Comparison of ENCODE assay signal across 14 cellular contexts in the genomic region with DNA sequence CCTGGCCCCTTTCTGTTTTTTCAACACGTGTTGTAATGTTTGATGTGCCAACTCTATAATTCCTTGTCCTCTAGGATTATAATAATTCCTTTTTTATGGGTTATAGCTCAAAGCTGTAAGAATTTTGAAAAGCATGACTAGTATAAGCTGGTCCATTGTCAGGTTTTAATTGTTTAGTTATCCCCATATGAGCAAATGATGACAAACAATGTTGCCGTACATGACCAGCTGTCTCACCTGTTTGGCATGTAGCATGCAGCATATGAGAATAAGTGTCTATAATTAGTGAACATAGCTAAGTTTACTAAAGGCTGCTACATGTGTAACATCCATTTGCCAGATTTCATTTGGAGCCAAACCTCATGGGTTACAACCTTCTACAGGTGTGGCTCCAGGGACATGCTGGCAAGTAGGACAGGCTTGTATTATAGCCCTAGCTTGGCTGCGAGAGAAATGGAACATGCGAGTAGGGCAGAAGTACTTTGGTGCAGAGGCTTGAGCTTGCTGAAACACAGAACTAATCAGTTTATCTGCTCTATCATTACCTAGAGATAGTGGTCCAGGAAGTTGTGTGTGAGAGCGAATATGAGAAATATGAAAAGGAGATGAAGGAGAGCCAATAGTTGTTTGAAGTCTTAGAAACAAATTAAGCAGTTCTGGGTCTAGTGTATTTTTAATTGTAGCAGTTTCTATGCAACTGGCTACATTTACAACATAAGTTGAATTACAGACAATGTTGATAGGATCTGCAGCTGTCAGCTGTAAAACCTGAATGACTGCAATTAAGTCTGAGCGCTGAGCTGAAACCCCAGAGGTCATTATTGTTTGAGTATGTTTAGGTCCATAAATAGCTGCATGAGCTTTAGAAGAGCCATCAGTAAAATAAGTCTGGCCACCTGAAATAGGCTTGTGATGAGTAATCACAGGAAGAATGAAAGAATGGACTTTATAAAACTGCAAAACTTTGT. TPM values are rescaled to one million over a fixed set of nuclear protein-coding genes. Genes with fewer than 3 reads are reported as not detected.
DNase-seq lines count a peak whose midpoint lies in the region; ATAC-seq and TF ChIP-seq lines count a peak whose summit lies in the region.
"Had no signal": no experiment of that assay in that cellular context is flagged by ENCODE, and none has a peak within 500 bp of the region (broad histone marks: within the 10 kb centered on the region; RNA-seq: fewer than 3 reads in every experiment).

No MANE protein-coding gene starts in this region.

- no peaks in the 10 kb centered on the region for H3K9me3 ChIP-seq in PC-3 (ENCODE audit: low read length)
- H3K9me3 ChIP-seq: suprapubic skin had no signal

- peak; percentile 65 for ATAC-seq in PC-3
- ATAC-seq: activated naive CD4-positive, alpha-beta T cell treated with anti-CD3 and anti-CD28 coated beads, Interleukin-2, amount 50 U/mL, for 72 hours had no signal

- H2AFZ ChIP-seq in PC-3 (ENCODE audit: low read length), result no peak overlapping the region
- H2AFZ ChIP-seq: parathyroid adenoma had no signal

- no peaks in the 10 kb centered on the region for H4K20me1 ChIP-seq in PC-3 (ENCODE audit: low read length)

- no peak overlapping the region for H3K4me3 Mint-ChIP-seq in mesothelial cell of epicardium

- peak overlapping the region; percentile 38; the same call in 1 of the 2 replicates for H3K4me2 ChIP-seq in PC-3 (ENCODE audit: low read length)

- H3K9me3 Mint-ChIP-seq in mesothelial cell of epicardium, result peaks cover 7% of the 10 kb centered on the region
- H3K9me3 Mint-ChIP-seq: activated naive CD4-positive, alpha-beta T cell treated with anti-CD3 and anti-CD28 coated beads, Interleukin-2, amount 50 U/mL, for 72 hours had no signal

- H3K27me3 Mint-ChIP-seq in mesothelial cell of epicardium (ENCODE audit: low read depth), result peaks cover 2% of the 10 kb centered on the region

- peak; percentile 27 for DNase-seq in EH (ENCODE audit: low read depth)
- peak; percentile 74 for DNase-seq in NCI-H1417 treated with DMSO at 0.1 percent for 48 hours (lab: John Stamatoyannopoulos, UW)
- DNase-seq in PC-3, result peak; percentile 56
- DNase-seq in myocyte (ENCODE audit: low read depth), result peak; percentile 8
- DNase-seq in AG08395 (ENCODE audit: low spot score), result no peak
- DNase-seq in mesothelial cell of epicardium (ENCODE audit: low spot score in 2 of 2, unreplicated experiment in 2 of 2), result no peak
- DNase-seq in stimulated activated CD4-positive, alpha-beta T cell treated with anti-CD3 and anti-CD28 coated beads, Interleukin-2, amount 100 ng/mL, for 24 hours, result no peak
- DNase-seq: activated CD4-positive, CD25-positive, alpha-beta regulatory T cell treated with anti-CD3 and anti-CD28 coated beads, Interleukin-2, amount 50 U/mL, for 72 hours; NCI-H2171; stimulated activated CD4-positive, alpha-beta T cell treated with anti-CD3 and anti-CD28 coated beads, Interleukin-15, amount 100 ng/mL, for 24 hours; T-helper 2 cell had no signal

- no peak overlapping the region for H3K27ac Mint-ChIP-seq in mesothelial cell of epicardium
- H3K27ac Mint-ChIP-seq: activated naive CD4-positive, alpha-beta T cell treated with anti-CD3 and anti-CD28 coated beads, Interleukin-2, amount 50 U/mL, for 72 hours had no signal

- H3K27ac ChIP-seq in PC-3 (ENCODE audit: low read length), result no peak overlapping the region
- H3K27ac ChIP-seq: parathyroid adenoma, suprapubic skin had no signal

- peaks cover 13% of the 10 kb centered on the region for H3K4me1 ChIP-seq in PC-3 (ENCODE audit: insufficient read depth, low read length)
- H3K4me1 ChIP-seq: parathyroid adenoma had no signal

- intact Hi-C loops in PC-3 (cut with micrococcal nuclease), result no loop called here

- H3K27me3 ChIP-seq in PC-3 (ENCODE audit: low read length), result 0 out of 2 replicates have a peak, but pooled peaks cover 9% of the 10 kb centered on the region
- H3K27me3 ChIP-seq: suprapubic skin had no signal

- no peaks in the 10 kb centered on the region for H3K36me3 ChIP-seq in PC-3 (ENCODE audit: low read depth, low read length)
- H3K36me3 ChIP-seq: suprapubic skin had no signal

- no peaks in the 10 kb centered on the region for H3K9me2 ChIP-seq in PC-3 (replicated peaks; ENCODE audit: low read length)

- POLR2A ChIA-PET in PC-3 (lab: Charles Lee; ENCODE audit: unreplicated experiment), result interaction anchor here (0.7 to 0.8 kb wide), 2 partner anchors 22 to 184 kb away, joined by 3 read pairs; partner anchors contain the start of gene MAPKAPK5

- H3K4me1 Mint-ChIP-seq in mesothelial cell of epicardium, result peaks cover 20% of the 10 kb centered on the region

- H3K36me3 Mint-ChIP-seq in mesothelial cell of epicardium, result no peaks in the 10 kb centered on the region
- H3K36me3 Mint-ChIP-seq: activated naive CD4-positive, alpha-beta T cell treated with anti-CD3 and anti-CD28 coated beads, Interleukin-2, amount 50 U/mL, for 72 hours had no signal

- no peak overlapping the region for H3K4me3 ChIP-seq in PC-3 (ENCODE audit: low read length)
- H3K4me3 ChIP-seq: suprapubic skin had no signal

- CTCF ChIA-PET in PC-3 (lab: Charles Lee), result interaction anchor here (0.6 kb wide), 1 partner anchor 125 kb away, joined by 8 read pairs; no protein-coding TSS in a partner anchor

- no peaks in the 10 kb centered on the region for H3K79me2 ChIP-seq in PC-3 (ENCODE audit: low read length)
- H3K79me2 ChIP-seq: parathyroid adenoma had no signal

- BruUV-seq in PC-3 (replicated peaks; lab: Mats Ljungman, UMichigan), result no TSS peak

- no peak overlapping the region for H3K9ac ChIP-seq in PC-3 (ENCODE audit: low read length)
- H3K9ac ChIP-seq: parathyroid adenoma had no signal

- TF ChIP-seq CTCF in PC-3 (conservative IDR thresholded peaks at IDR 0.05; ENCODE audit: low read depth, low read length) (no peak), mesothelial cell of epicardium (IDR thresholded peaks at IDR 0.05; ENCODE audit: unreplicated experiment) (no peak)

- no peaks in the 10 kb centered on the region for H3F3A ChIP-seq in PC-3 (ENCODE audit: low read length, unreplicated experiment)

RNA-seq across cellular contexts. Expression of gene MAPKAPK5, which starts 22.6 kb away (rescaled TPM):
- total RNA-seq in PC-3 (2014; rRNA removed) (65.0 and 78.2 TPM in 2 replicates), myocyte (45.4 and 64.4 TPM in 2 replicates), mesothelial cell of epicardium (64.5 to 71.2 TPM (median 70.9 TPM) in 3 replicates)
- 27.0 TPM for polyA plus RNA-seq in myocyte (2012)

RNA-seq across cellular contexts. Expression of gene ALDH2, which starts 52.7 kb away (rescaled TPM):
- total RNA-seq in PC-3 (2014; rRNA removed) (0.35 and 2.0 TPM in 2 replicates), myocyte (2.7 and 3.2 TPM in 2 replicates), mesothelial cell of epicardium (41.6 to 45.8 TPM (median 41.7 TPM) in 3 replicates)
- 8.4 TPM for polyA plus RNA-seq in myocyte (2012)

Comparison
In these comparisons a context has a peak if more than half of its experiments do, and no peak if none do; other contexts are left out.
1. DNase-seq: peak in EH (single experiment), NCI-H1417 treated with DMSO at 0.1 percent for 48 hours (single experiment), PC-3 (single experiment) and myocyte (single experiment); none in AG08395 (single experiment), mesothelial cell of epicardium (0 of 2) and stimulated activated CD4-positive, alpha-beta T cell treated with anti-CD3 and anti-CD28 coated beads, Interleukin-2, amount 100 ng/mL, for 24 hours (0 of 2).
2. RNA of gene ALDH2, which starts 52.7 kb away (total RNA-seq): 41.6 to 45.8 TPM in mesothelial cell of epicardium; 2.7 to 3.2 TPM in myocyte and 0.35 to 2.0 TPM in PC-3; every median in the first group is over 10 times any median in the second.